In the genomic region with DNA sequence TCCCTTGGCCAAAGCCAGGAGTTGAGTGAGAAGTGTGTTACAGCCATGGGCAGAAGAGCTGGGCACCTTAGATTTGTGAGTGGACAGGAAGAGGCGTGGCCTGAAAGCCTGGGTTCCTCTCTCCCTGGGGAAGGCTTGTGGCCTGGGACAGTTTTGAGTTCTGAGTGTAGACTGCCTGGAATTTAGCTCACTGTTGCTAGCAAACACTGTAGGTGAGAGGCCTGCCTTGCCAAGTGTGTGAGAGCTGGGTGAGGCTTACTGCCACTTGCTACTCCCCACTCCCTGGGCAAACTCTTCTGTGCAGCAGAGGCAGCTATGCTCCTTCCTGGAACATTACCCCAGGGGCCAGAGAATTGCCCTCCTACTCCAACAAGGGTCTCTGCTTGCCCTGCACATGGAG, we compare ENCODE assay signal across 24 cellular contexts.
DNase-seq lines count a peak whose midpoint lies in the region; ATAC-seq and TF ChIP-seq lines count a peak whose summit lies in the region.
"Had no signal": no experiment of that assay in that cellular context is flagged by ENCODE, and none has a peak within 500 bp of the region (broad histone marks: within the 10 kb centered on the region; RNA-seq: fewer than 3 reads in every experiment).

No MANE protein-coding gene starts in this region.

- H2AFZ ChIP-seq in PC-3 (ENCODE audit: low read length) = no peak overlapping the region

- H3K9ac ChIP-seq in PC-3 (ENCODE audit: low read length) = no peak overlapping the region

- 50 to 71% methylated on average over 1 of the region's 1 CpG for WGBS in lung, 2 donors

- POLR2A ChIA-PET in PC-3 (lab: Charles Lee; ENCODE audit: unreplicated experiment) = no interaction called here

- H3K4me3 ChIP-seq in PC-3 (ENCODE audit: low read length) (no peak overlapping the region), lung (no peak overlapping the region)
- H3K4me3 ChIP-seq: dorsolateral prefrontal cortex, heart left ventricle, psoas muscle, suprapubic skin had no signal

- no peaks in the 10 kb centered on the region for H3K4me1 Mint-ChIP-seq in immature natural killer cell
- H3K4me1 Mint-ChIP-seq: activated CD4-positive, alpha-beta T cell treated with anti-CD3 and anti-CD28 coated beads, Interleukin-2, amount 10 ng/mL, durations not matched to agents 7 days and 5 days; activated naive CD8-positive, alpha-beta T cell treated with anti-CD3 and anti-CD28 coated beads for 36 hours had no signal

- H3K9me3 ChIP-seq in PC-3 (ENCODE audit: low read length) (no peaks in the 10 kb centered on the region), lung (ENCODE audit: control insufficient read depth in 2 of 2, insufficient read depth in 1 of 2, low read length in 1 of 2) (peaks cover 6 to 12% of the 10 kb centered on the region in 2 donors)
- H3K9me3 ChIP-seq: psoas muscle, suprapubic skin had no signal

- H3K79me2 ChIP-seq in PC-3 (ENCODE audit: low read length) = no peaks in the 10 kb centered on the region

- H3K36me3 ChIP-seq in PC-3 (ENCODE audit: low read depth, low read length) (no peaks in the 10 kb centered on the region), lung (ENCODE audit: control insufficient read depth in 2 of 2, insufficient read depth in 2 of 2, low read length in 2 of 2) (no peaks in the 10 kb centered on the region)
- H3K36me3 ChIP-seq: heart left ventricle, neutrophil, suprapubic skin had no signal

- BruUV-seq in PC-3 (replicated peaks; lab: Mats Ljungman, UMichigan) = no TSS peak

- peak; percentile 0 for DNase-seq in Caki2 (ENCODE audit: low read depth)
- DNase-seq in PC-3 = peak; percentile 4
- peak; percentile 44 for DNase-seq in lung (ENCODE audit: low spot score)
- DNase-seq in immature natural killer cell = no peak
- DNase-seq in COR-L47 (lab: John Stamatoyannopoulos, UW) = no peak
- DNase-seq in activated T-cell treated with anti-CD3 and anti-CD28 coated beads, Interleukin-2, amount 50 U/mL, for 1 hour = no peak
- DNase-seq: activated CD4-positive, alpha-beta T cell treated with anti-CD3 and anti-CD28 coated beads, Interleukin-2, amount 10 ng/mL, durations not matched to agents 7 days and 5 days; activated naive CD8-positive, alpha-beta T cell treated with anti-CD3 and anti-CD28 coated beads for 36 hours; CD8-positive, alpha-beta T cell; dorsolateral prefrontal cortex; HCEC 1CT; heart left ventricle; Kasumi-1; left ventricle myocardium superior; NCI-H1048; NCI-H187 treated with DMSO at 0.1 percent for 48 hours; NCI-H446 treated with DMSO at 0.1 percent for 48 hours; psoas muscle had no signal

- no peak overlapping the region for H3K4me3 Mint-ChIP-seq in immature natural killer cell
- H3K4me3 Mint-ChIP-seq: activated CD4-positive, alpha-beta T cell treated with anti-CD3 and anti-CD28 coated beads, Interleukin-2, amount 10 ng/mL, durations not matched to agents 7 days and 5 days; activated naive CD8-positive, alpha-beta T cell treated with anti-CD3 and anti-CD28 coated beads for 36 hours; CD8-positive, alpha-beta T cell had no signal

- H3K4me2 ChIP-seq in PC-3 (ENCODE audit: low read length) = no peak overlapping the region

- H3K36me3 Mint-ChIP-seq in immature natural killer cell = peaks cover 0 to 5% (median 0%) of the 10 kb centered on the region in 3 donors
- H3K36me3 Mint-ChIP-seq: activated naive CD8-positive, alpha-beta T cell treated with anti-CD3 and anti-CD28 coated beads for 36 hours; CD8-positive, alpha-beta T cell had no signal

- no peak overlapping the region for H3K27ac ChIP-seq in PC-3 (ENCODE audit: low read length)
- peak overlapping the region in 1 of 2 donors; percentile 9 for H3K27ac ChIP-seq in lung (ENCODE audit: low read depth in 1 of 2, low read length in 1 of 2)
- H3K27ac ChIP-seq: dorsolateral prefrontal cortex, heart left ventricle, neutrophil, psoas muscle, suprapubic skin, VCaP had no signal

- H3K4me1 ChIP-seq in PC-3 (ENCODE audit: insufficient read depth, low read length) (no peaks in the 10 kb centered on the region), lung (ENCODE audit: control insufficient read depth in 2 of 2, insufficient read depth in 2 of 2, low read length in 2 of 2) (peaks cover 0 to 2% of the 10 kb centered on the region in 2 donors)
- H3K4me1 ChIP-seq: heart left ventricle, psoas muscle, suprapubic skin had no signal

- no peaks in the 10 kb centered on the region for H3F3A ChIP-seq in PC-3 (ENCODE audit: low read length, unreplicated experiment)

- no peaks in the 10 kb centered on the region for H3K27me3 ChIP-seq in PC-3 (ENCODE audit: low read length)
- H3K27me3 ChIP-seq in lung (ENCODE audit: control insufficient read depth, insufficient read depth) = no peaks in the 10 kb centered on the region
- H3K27me3 ChIP-seq: heart left ventricle, neutrophil, suprapubic skin had no signal

- intact Hi-C loops in PC-3 (cut with micrococcal nuclease) = no loop called here

- CTCF ChIA-PET in PC-3 (lab: Charles Lee) = no interaction called here

- H3K9me2 ChIP-seq in PC-3 (replicated peaks; ENCODE audit: low read length) = no peaks in the 10 kb centered on the region

- H3K9me3 Mint-ChIP-seq in immature natural killer cell = peaks cover 11 to 50% (median 20%) of the 10 kb centered on the region in 6 donors
- H3K9me3 Mint-ChIP-seq: activated CD4-positive, alpha-beta T cell treated with anti-CD3 and anti-CD28 coated beads, Interleukin-2, amount 10 ng/mL, durations not matched to agents 7 days and 5 days; activated T-helper 2 cell treated with anti-CD3 and anti-CD28 coated beads, Interferon-gamma antibody, Interleukin-2, Interleukin-4, amounts not matched to agents 10 μg/mL and 5 μg/mL and 100 μg/mL, durations not matched to agents 14 hours and 24 hours and 36 hours had no signal

- peaks cover 2 to 5% (median 4%) of the 10 kb centered on the region in 3 donors for H3K27me3 Mint-ChIP-seq in immature natural killer cell (ENCODE audit: low read depth in 3 of 3)
- H3K27me3 Mint-ChIP-seq: activated CD4-positive, alpha-beta T cell treated with anti-CD3 and anti-CD28 coated beads, Interleukin-2, amount 10 ng/mL, durations not matched to agents 7 days and 5 days; activated naive CD8-positive, alpha-beta T cell treated with anti-CD3 and anti-CD28 coated beads for 36 hours had no signal

- no peaks in the 10 kb centered on the region for H4K20me1 ChIP-seq in PC-3 (ENCODE audit: low read length)

- ATAC-seq in GM18511 (IDR thresholded peaks at IDR 0.05; ENCODE audit: unreplicated experiment) = peak; percentile 50
- no peak for ATAC-seq in PC-3
- ATAC-seq in lung (ENCODE audit: insufficient read depth, low FRiP score) = peak; percentile 81
- ATAC-seq: CD8-positive, alpha-beta T cell; heart left ventricle; left ventricle myocardium superior; psoas muscle; SK-N-SH treated with all-trans-retinoic acid at 6 μM for 48 hours had no signal

- in situ Hi-C loops in Caki2 (cut with HindIII; ENCODE audit: low pct_unique_long_range_greater_than_20kb, low sequenced_read_pairs) = no loop called here

- H3K27ac Mint-ChIP-seq in immature natural killer cell = no peak overlapping the region
- H3K27ac Mint-ChIP-seq: activated CD4-positive, alpha-beta T cell treated with anti-CD3 and anti-CD28 coated beads, Interleukin-2, amount 10 ng/mL, durations not matched to agents 7 days and 5 days; activated naive CD8-positive, alpha-beta T cell treated with anti-CD3 and anti-CD28 coated beads for 36 hours; activated T-helper 2 cell treated with anti-CD3 and anti-CD28 coated beads, Interferon-gamma antibody, Interleukin-2, Interleukin-4, amounts not matched to agents 10 μg/mL and 5 μg/mL and 100 μg/mL, durations not matched to agents 14 hours and 24 hours and 36 hours; CD8-positive, alpha-beta T cell had no signal

- TF ChIP-seq CTCF in PC-3 (conservative IDR thresholded peaks at IDR 0.05; ENCODE audit: low read depth, low read length) = no peak
- TF ChIP-seq CTCF in lung (IDR thresholded peaks at IDR 0.05; ENCODE audit: control extremely low read depth, extremely low read depth) = no peak

Comparison
In these comparisons a context has a peak if more than half of its experiments do, and no peak if none do; other contexts are left out.
1. DNase-seq: peak in Caki2 (single experiment), PC-3 (single experiment) and lung (single experiment); none in immature natural killer cell (0 of 3), COR-L47 (single experiment) and activated T-cell treated with anti-CD3 and anti-CD28 coated beads, Interleukin-2, amount 50 U/mL, for 1 hour (single experiment).